ENCODE assay signal across 9 cellular contexts in the genomic region with DNA sequence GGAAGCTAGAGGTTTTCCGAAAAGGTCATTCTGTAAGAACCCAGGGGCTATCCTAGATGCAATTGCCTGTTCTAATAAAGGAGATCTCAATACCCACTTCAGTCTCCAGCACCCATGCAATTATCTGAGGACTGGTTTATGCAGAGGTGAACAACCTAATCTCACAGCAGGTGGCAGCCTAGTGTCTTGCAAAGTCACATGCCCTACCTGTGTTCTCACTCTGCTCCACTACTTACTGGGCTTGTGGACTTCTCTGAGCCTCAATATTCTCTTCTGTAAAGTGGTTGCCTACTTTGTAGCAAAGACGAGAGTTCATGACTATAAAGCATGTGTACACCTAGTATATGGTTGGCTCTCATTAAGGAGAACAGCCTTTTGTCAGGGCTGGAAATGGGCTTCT. TPM values are rescaled to one million over a fixed set of nuclear protein-coding genes. Genes with fewer than 3 reads are reported as not detected.
A peak's percentile ranks its signal among the peaks of the same experiment; 100 is the strongest.
DNase-seq lines count a peak whose midpoint lies in the region; ATAC-seq and TF ChIP-seq lines count a peak whose summit lies in the region.
"Had no signal": no experiment of that assay in that cellular context is flagged by ENCODE, and none has a peak within 500 bp of the region (broad histone marks: within the 10 kb centered on the region; RNA-seq: fewer than 3 reads in every experiment).

No MANE protein-coding gene starts in this region.

- no peak overlapping the region for H4K91ac ChIP-seq in trophoblast cell (ENCODE audit: low read depth, low read length)

- no peaks in the 10 kb centered on the region for H3K79me2 ChIP-seq in trophoblast cell (ENCODE audit: control insufficient read depth, insufficient read depth, low read length, poor library complexity)

- H3K4me3 Mint-ChIP-seq in MCF 10A (ENCODE audit: unreplicated experiment) = no peak overlapping the region

- no peaks in the 10 kb centered on the region for H3K79me1 ChIP-seq in trophoblast cell (ENCODE audit: low read length)

- DNase-seq in GM06990 (ENCODE audit: extremely low read depth, insufficient read length) (no peak), NCI-H2107 (lab: John Stamatoyannopoulos, UW) (peak; percentile 15), MCF 10A (ENCODE audit: unreplicated experiment) (peak; percentile 68), trophoblast cell (peak; percentile 45 to 63), CD1c-positive myeloid dendritic cell (ENCODE audit: extremely low spot score) (no peak), GOT3 (lab: John Stamatoyannopoulos, UW) (no peak)
- no peak for DNase-seq in stimulated activated CD8-positive, alpha-beta memory T cell treated with anti-CD3 and anti-CD28 coated beads, Interleukin-4, amount 100 ng/mL, for 48 hours

- no peak overlapping the region for H4K8ac ChIP-seq in trophoblast cell (ENCODE audit: low read depth, low read length)

- H3K4ac ChIP-seq in trophoblast cell (ENCODE audit: low read depth, low read length) = no peak overlapping the region

- no peak overlapping the region for H3K27ac ChIP-seq in trophoblast cell (ENCODE audit: low read depth, low read length)
- H3K27ac ChIP-seq: suprapubic skin had no signal

- no peak overlapping the region for H3K27ac Mint-ChIP-seq in MCF 10A (ENCODE audit: low read depth, unreplicated experiment)

- no peaks in the 10 kb centered on the region for H3K36me3 ChIP-seq in GM06990 (ENCODE audit: control insufficient read depth, insufficient read depth, low read length)
- H3K36me3 ChIP-seq in trophoblast cell (ENCODE audit: control insufficient read depth in 1 of 2, insufficient read depth in 2 of 2, low read length in 2 of 2) = no peaks in the 10 kb centered on the region
- H3K36me3 ChIP-seq: suprapubic skin had no signal

- no peak overlapping the region for H2BK5ac ChIP-seq in trophoblast cell (ENCODE audit: low read depth, low read length, poor library complexity)

- intact Hi-C loops in MCF 10A (cut with micrococcal nuclease) = loop anchor here (1.0 to 2.0 kb wide), 2 partner anchors 29 to 61 kb away; no protein-coding TSS in a partner anchor

- POLR2A ChIA-PET in MCF 10A (lab: Yijun Ruan, JAX) = interaction anchor here (1.2 kb wide), 1 partner anchor 403 kb away, joined by 3 read pairs; no protein-coding TSS in a partner anchor

- no peak overlapping the region for H2BK120ac ChIP-seq in trophoblast cell (ENCODE audit: insufficient read depth, low read length, poor library complexity)

- H3K9ac ChIP-seq in trophoblast cell (ENCODE audit: low read length) = no peak overlapping the region

- no peak overlapping the region for H3K23ac ChIP-seq in trophoblast cell (ENCODE audit: low read length)

- no peak overlapping the region for H3K4me3 ChIP-seq in GM06990 (replicated peaks; ENCODE audit: low read depth, low read length)
- no peak overlapping the region for H3K4me3 ChIP-seq in trophoblast cell (ENCODE audit: low read depth, low read length)
- H3K4me3 ChIP-seq: suprapubic skin had no signal

- no peak overlapping the region for H2AFZ ChIP-seq in trophoblast cell (ENCODE audit: insufficient read depth, low read length, poor library complexity)

- ATAC-seq in GM21529 (IDR thresholded peaks at IDR 0.05; ENCODE audit: unreplicated experiment) = peak; percentile 73

- CTCF ChIA-PET in MCF 10A (lab: Yijun Ruan, JAX) = interaction anchor here (0.6 to 2.7 kb wide), 18 partner anchors 13 to 642 kb away, joined by 3 to 32 read pairs (median 4); no protein-coding TSS in a partner anchor

- no peaks in the 10 kb centered on the region for H3K4me1 Mint-ChIP-seq in MCF 10A (ENCODE audit: insufficient read depth, unreplicated experiment)

- H3K14ac ChIP-seq in trophoblast cell (ENCODE audit: low read length) = no peak overlapping the region

- no peak overlapping the region for H2BK12ac ChIP-seq in trophoblast cell (ENCODE audit: low read length)

- no peak overlapping the region for H3K18ac ChIP-seq in trophoblast cell (ENCODE audit: low read length)

- H3K9me3 ChIP-seq in trophoblast cell (ENCODE audit: insufficient read depth, low read depth, low read length) = no peaks in the 10 kb centered on the region
- H3K9me3 ChIP-seq: suprapubic skin had no signal

- no TSS peak for BruUV-seq in MCF 10A (replicated peaks; lab: Mats Ljungman, UMichigan)

- H3K27me3 ChIP-seq in GM06990 (replicated peaks; ENCODE audit: control insufficient read depth, insufficient read depth, low read length) = no peaks in the 10 kb centered on the region; the same call in 1 of the 2 replicates
- no peaks in the 10 kb centered on the region for H3K27me3 ChIP-seq in trophoblast cell (ENCODE audit: insufficient read depth, low read length)
- H3K27me3 ChIP-seq: suprapubic skin had no signal

- no peak overlapping the region for H3K4me2 ChIP-seq in trophoblast cell (ENCODE audit: low read length)

- peaks cover 0 to 6% of the 10 kb centered on the region in 2 experiments for H3K4me1 ChIP-seq in trophoblast cell (ENCODE audit: control insufficient read depth in 1 of 2, insufficient read depth in 2 of 2, low read length in 2 of 2)
- H3K4me1 ChIP-seq: suprapubic skin had no signal

- no peak overlapping the region for H2AK5ac ChIP-seq in trophoblast cell (ENCODE audit: low read length)

- no peaks in the 10 kb centered on the region for H3K9me3 Mint-ChIP-seq in MCF 10A (ENCODE audit: unreplicated experiment)

- no CpG with 5 or more reads among the region's 2 CpGs for WGBS in trophoblast cell (ENCODE audit: extremely low coverage, insufficient coverage, insufficient read length)

- no peaks in the 10 kb centered on the region for H3K36me3 Mint-ChIP-seq in MCF 10A (ENCODE audit: insufficient read depth, unreplicated experiment)

- H4K12ac ChIP-seq in trophoblast cell (ENCODE audit: low read depth, low read length) = no peak overlapping the region

- peaks cover 12% of the 10 kb centered on the region for H3K27me3 Mint-ChIP-seq in MCF 10A (ENCODE audit: insufficient read depth, unreplicated experiment)

- peak; percentile 55 for TF ChIP-seq CTCF in GM06990 (IDR thresholded peaks at IDR 0.05; ENCODE audit: insufficient read depth, low read length, poor library complexity, severe bottlenecking)
- peak; percentile 59 for TF ChIP-seq CTCF in MCF 10A (IDR thresholded peaks at IDR 0.05; ENCODE audit: unreplicated experiment)

RNA-seq across cellular contexts. Expression of gene ALDH1B1, which starts 21.0 kb away (rescaled TPM):
- total RNA-seq in MCF 10A (2022) = 17.5 and 26.2 TPM in 2 replicates
- polyA plus RNA-seq in trophoblast cell (2013) = 9.2 and 9.6 TPM in 2 replicates

RNA-seq across cellular contexts. Expression of gene IGFBPL1, which starts 52.8 kb away (rescaled TPM):
- not detected in 2 replicates for total RNA-seq in MCF 10A (2022)
- polyA plus RNA-seq in trophoblast cell (2013) = 12.2 and 15.6 TPM in 2 replicates
- total RNA-seq: suprapubic skin had no signal

Comparison
In these comparisons a context has a peak if more than half of its experiments do, and no peak if none do; other contexts are left out.
1. DNase-seq: peak in NCI-H2107 (single experiment), MCF 10A (single experiment) and trophoblast cell (2 of 2); none in GM06990 (single experiment), CD1c-positive myeloid dendritic cell (single experiment), stimulated activated CD8-positive, alpha-beta memory T cell treated with anti-CD3 and anti-CD28 coated beads, Interleukin-4, amount 100 ng/mL, for 48 hours (single experiment) and GOT3 (single experiment).